Comparison of ENCODE assay signal across 8 cellular contexts in genomic region chr2:156430978-156431358, GRCh38. TPM values are rescaled to one million over a fixed set of nuclear protein-coding genes. Genes with fewer than 3 reads are reported as not detected.
DNase-seq lines count a peak whose midpoint lies in the region; ATAC-seq and TF ChIP-seq lines count a peak whose summit lies in the region.

No MANE protein-coding gene starts in this region.

- POLR2A ChIA-PET in PC-3 (lab: Charles Lee; ENCODE audit: unreplicated experiment): no interaction called here

- H2AFZ ChIP-seq in ACC112 (ENCODE audit: low read length, unreplicated experiment) (peak overlapping the region; percentile 85), PC-3 (ENCODE audit: low read length) (peak overlapping the region; percentile 24)

- H3K9me3 ChIP-seq in PC-3 (ENCODE audit: low read length): no peaks in the 10 kb centered on the region

- ATAC-seq in GM19023 (IDR thresholded peaks at IDR 0.05; ENCODE audit: unreplicated experiment) (peak; percentile 41), HG03045 (IDR thresholded peaks at IDR 0.05; ENCODE audit: unreplicated experiment) (peak; percentile 54), PC-3 (peak; percentile 57)

- no peaks in the 10 kb centered on the region for H4K20me1 ChIP-seq in PC-3 (ENCODE audit: low read length)

- H3K27me3 ChIP-seq in ACC112 (ENCODE audit: insufficient read depth, low read length) (no peaks in the 10 kb centered on the region), PC-3 (ENCODE audit: low read length) (no peaks in the 10 kb centered on the region)

- BruUV-seq in PC-3 (replicated peaks; lab: Mats Ljungman, UMichigan): no TSS peak

- intact Hi-C loops in PC-3 (cut with micrococcal nuclease): loop anchor here (1.0 to 10.0 kb wide), 2 partner anchors 31 to 716 kb away; no protein-coding TSS in a partner anchor

- H3K4me1 ChIP-seq in ACC112 (ENCODE audit: control insufficient read depth, insufficient read depth, low read length, unreplicated experiment) (peaks cover 31% of the 10 kb centered on the region), PC-3 (ENCODE audit: insufficient read depth, low read length) (peaks cover 33% of the 10 kb centered on the region)

- peak overlapping the region; percentile 13 for H3K9ac ChIP-seq in PC-3 (ENCODE audit: low read length)

- peak overlapping the region; percentile 54 for H3K4me2 ChIP-seq in PC-3 (ENCODE audit: low read length)

- H3F3A ChIP-seq in PC-3 (ENCODE audit: low read length, unreplicated experiment): no peaks in the 10 kb centered on the region

- DNase-seq in PC-3: peak; percentile 90
- DNase-seq in fibroblast of pulmonary artery (ENCODE audit: low read depth): peak; percentile 62
- no peak for DNase-seq in NCI-H187 (lab: John Stamatoyannopoulos, UW)
- no peak for DNase-seq in stimulated activated CD4-positive, alpha-beta T cell treated with anti-CD3 and anti-CD28 coated beads, Interleukin-4, amount 100 ng/mL, for 1 hour
- DNase-seq in D341Med (ENCODE audit: low spot score): no peak

- CTCF ChIA-PET in PC-3 (lab: Charles Lee): no interaction called here

- no peaks in the 10 kb centered on the region for H3K9me2 ChIP-seq in PC-3 (replicated peaks; ENCODE audit: low read length)

- H3K27ac ChIP-seq in ACC112 (ENCODE audit: low read depth, low read length): peak overlapping the region; percentile 71
- H3K27ac ChIP-seq in PC-3 (ENCODE audit: low read length): peak overlapping the region; percentile 71

- H3K79me2 ChIP-seq in ACC112 (ENCODE audit: control insufficient read depth, insufficient read depth, low read length, unreplicated experiment) (no peaks in the 10 kb centered on the region), PC-3 (ENCODE audit: low read length) (no peaks in the 10 kb centered on the region)

- TF ChIP-seq CTCF in PC-3 (conservative IDR thresholded peaks at IDR 0.05; ENCODE audit: low read depth, low read length) (no peak), fibroblast of pulmonary artery (IDR thresholded peaks at IDR 0.05; ENCODE audit: low read length, missing control alignments) (no peak)

- H3K4me3 ChIP-seq in ACC112 (ENCODE audit: low read depth, low read length): peak overlapping the region; percentile 20
- H3K4me3 ChIP-seq in PC-3 (ENCODE audit: low read length): peak overlapping the region; percentile 13; the same call in 1 of the 2 replicates
- H3K4me3 ChIP-seq in fibroblast of pulmonary artery (replicated peaks; ENCODE audit: low read depth, low read length): no peak overlapping the region

- no peaks in the 10 kb centered on the region for H3K36me3 ChIP-seq in ACC112 (ENCODE audit: insufficient read depth, low read length)
- H3K36me3 ChIP-seq in PC-3 (ENCODE audit: low read depth, low read length): no peaks in the 10 kb centered on the region

RNA-seq across cellular contexts. Expression of gene GPD2, which starts 5.2 kb away (rescaled TPM):
- total RNA-seq in PC-3 (2014; rRNA removed): 91.3 and 107 TPM in 2 replicates

Comparison
In these comparisons a context has a peak if more than half of its experiments do, and no peak if none do; other contexts are left out.
1. DNase-seq: peak in PC-3 (single experiment) and fibroblast of pulmonary artery (single experiment); none in NCI-H187 (0 of 2), stimulated activated CD4-positive, alpha-beta T cell treated with anti-CD3 and anti-CD28 coated beads, Interleukin-4, amount 100 ng/mL, for 1 hour (single experiment) and D341Med (single experiment).
2. Peak in every context shown above with its lines, with median percentiles within 50 percentile points of each other: ATAC-seq.